ENCODE assay signal across 21 cellular contexts in the genomic region with DNA sequence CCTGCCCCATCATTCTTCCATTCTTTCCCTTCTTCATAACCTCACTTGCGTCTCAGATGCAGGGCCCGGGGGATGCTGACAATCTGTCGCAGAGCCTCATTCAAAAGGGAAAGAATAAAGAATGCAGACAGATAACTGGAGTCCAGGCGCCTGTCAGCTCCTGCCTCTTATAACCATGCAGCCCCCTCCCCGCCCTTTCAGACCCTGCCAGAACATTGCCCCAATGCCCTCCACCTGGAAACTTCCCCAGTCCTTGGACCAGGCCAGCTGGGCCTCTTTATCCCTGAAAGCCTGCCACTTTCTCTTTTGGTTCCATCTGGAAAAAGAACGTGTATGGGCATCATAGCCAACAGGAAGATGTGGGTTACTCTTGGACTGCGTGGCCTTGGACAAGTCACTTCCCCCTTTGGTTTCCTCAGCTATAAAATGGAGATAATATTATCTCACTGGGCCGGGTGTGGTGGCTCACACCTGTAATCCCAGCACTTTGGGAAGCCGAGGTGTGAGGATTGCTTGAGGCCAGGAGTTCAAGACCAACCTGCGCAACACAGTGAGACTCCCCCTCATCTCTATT. TPM values are rescaled to one million over a fixed set of nuclear protein-coding genes. Genes with fewer than 3 reads are reported as not detected.
DNase-seq lines count a peak whose midpoint lies in the region; ATAC-seq and TF ChIP-seq lines count a peak whose summit lies in the region.
"Had no signal": no experiment of that assay in that cellular context is flagged by ENCODE, and none has a peak within 500 bp of the region (broad histone marks: within the 10 kb centered on the region; RNA-seq: fewer than 3 reads in every experiment).

No MANE protein-coding gene starts in this region.

- no peak overlapping the region for H3K4me3 ChIP-seq in naive thymus-derived CD4-positive, alpha-beta T cell (ENCODE audit: low read length)
- no peak overlapping the region for H3K4me3 ChIP-seq in vagina
- H3K4me3 ChIP-seq: cardiac muscle cell, heart left ventricle, tibial artery had no signal

- no peaks in the 10 kb centered on the region for H3K36me3 Mint-ChIP-seq in brain
- H3K36me3 Mint-ChIP-seq in naive thymus-derived CD4-positive, alpha-beta T cell: peaks cover 0 to 3% (median 0%) of the 10 kb centered on the region in 5 donors

- H3K27ac ChIP-seq in naive thymus-derived CD4-positive, alpha-beta T cell (ENCODE audit: low read depth, low read length): no peak overlapping the region
- peak overlapping the region; percentile 7 for H3K27ac ChIP-seq in vagina
- H3K27ac ChIP-seq: cardiac muscle cell, heart left ventricle, tibial artery had no signal

- no peak for TF ChIP-seq CTCF in brain (conservative IDR thresholded peaks at IDR 0.05)
- no peak for TF ChIP-seq CTCF in vagina (IDR thresholded peaks at IDR 0.05)

- H3K9me3 ChIP-seq in naive thymus-derived CD4-positive, alpha-beta T cell (ENCODE audit: control insufficient read depth in 2 of 3, low read length in 3 of 3): no peaks in the 10 kb centered on the region
- H3K9me3 ChIP-seq in vagina: no peaks in the 10 kb centered on the region
- H3K9me3 ChIP-seq: heart left ventricle, tibial artery had no signal

- no peaks in the 10 kb centered on the region for H3K27me3 ChIP-seq in naive thymus-derived CD4-positive, alpha-beta T cell (ENCODE audit: control insufficient read depth in 2 of 2, insufficient read depth in 2 of 2, low read length in 2 of 2)
- H3K27me3 ChIP-seq in vagina: no peaks in the 10 kb centered on the region
- H3K27me3 ChIP-seq: cardiac muscle cell, heart left ventricle, tibial artery had no signal

- H3K4me1 Mint-ChIP-seq in brain: peaks cover 69% of the 10 kb centered on the region
- peaks cover 18 to 36% (median 28%) of the 10 kb centered on the region in 7 donors for H3K4me1 Mint-ChIP-seq in naive thymus-derived CD4-positive, alpha-beta T cell

- H3K36me3 ChIP-seq in naive thymus-derived CD4-positive, alpha-beta T cell (ENCODE audit: control insufficient read depth in 2 of 3, insufficient read depth in 3 of 3, low read length in 3 of 3): peaks cover 0 to 4% (median 0%) of the 10 kb centered on the region in 3 experiments
- no peaks in the 10 kb centered on the region for H3K36me3 ChIP-seq in vagina
- H3K36me3 ChIP-seq: cardiac muscle cell, heart left ventricle, tibial artery had no signal

- peak; percentile 13 for DNase-seq in activated CD4-positive, CD25-positive, alpha-beta regulatory T cell treated with anti-CD3 and anti-CD28 coated beads, Interleukin-2, amount 50 U/mL, for 72 hours
- no peak for DNase-seq in activated CD4-positive, CD25-positive, alpha-beta regulatory T cell (lab: John Stamatoyannopoulos, UW)
- DNase-seq in naive thymus-derived CD4-positive, alpha-beta T cell: no peak
- DNase-seq in vagina (ENCODE audit: extremely low spot score in 2 of 2): no peak
- DNase-seq in D341Med (ENCODE audit: low spot score): no peak
- no peak for DNase-seq in activated CD4-positive, alpha-beta T cell treated with anti-CD3 and anti-CD28 coated beads for 1 hour
- DNase-seq: activated naive CD4-positive, alpha-beta T cell treated with anti-CD3 and anti-CD28 coated beads, Interleukin-2, amount 50 U/mL, for 16 hours; activated T-cell treated with anti-CD3 and anti-CD28 coated beads, Interleukin-2, amount 50 U/mL, for 72 hours; DMS 273 treated with DMSO at 0.1 percent for 48 hours; H7; heart left ventricle; NCI-H146; NCI-H2171; NCI-H524; NK-92 treated with Interleukin-12 subunit alpha and Interleukin-12 subunit beta, amount 100 ng/mL, for 24 hours; stimulated activated CD4-positive, alpha-beta T cell treated with anti-CD3 and anti-CD28 coated beads, Interleukin-4, amount 100 ng/mL, for 1 hour; stimulated activated naive CD4-positive, alpha-beta T cell treated with Interleukin-2 at 50 U/mL for 16 hours; tibial artery had no signal

- CTCF ChIA-PET in naive thymus-derived CD4-positive, alpha-beta T cell (lab: Charles Lee): interaction anchor here (1.0 kb wide), 1 partner anchor 10 kb away, joined by 9 read pairs; no protein-coding TSS in a partner anchor

- peak overlapping the region in 3 of 5 experiments; percentile 18 to 75 (median 49) for H3K4me3 Mint-ChIP-seq in brain
- peak overlapping the region in 8 of 10 donors; percentile 17 to 74 (median 37) for H3K4me3 Mint-ChIP-seq in naive thymus-derived CD4-positive, alpha-beta T cell

- TF ChIP-seq POLR2A in vagina (IDR thresholded peaks at IDR 0.05): no peak

- peak overlapping the region in 3 of 5 experiments; percentile 29 to 74 (median 69) for H3K27ac Mint-ChIP-seq in brain
- H3K27ac Mint-ChIP-seq in naive thymus-derived CD4-positive, alpha-beta T cell: peak overlapping the region in 4 of 9 donors; percentile 21 to 83 (median 60)
- H3K27ac Mint-ChIP-seq: activated T-cell treated with anti-CD3 and anti-CD28 coated beads, Interleukin-2, amount 50 U/mL, for 72 hours had no signal

- peaks cover 3% of the 10 kb centered on the region for H3K27me3 Mint-ChIP-seq in brain
- H3K27me3 Mint-ChIP-seq in naive thymus-derived CD4-positive, alpha-beta T cell: no peaks in the 10 kb centered on the region

- intact Hi-C loops in naive thymus-derived CD4-positive, alpha-beta T cell (cut with micrococcal nuclease): no loop called here
- intact Hi-C loops in vagina (cut with DNase I): loop anchor here (10.0 kb wide), 2 partner anchors 92 to 162 kb away; partner anchors contain the start of gene NFAM1

- H3K9me3 Mint-ChIP-seq in brain: no peaks in the 10 kb centered on the region
- no peaks in the 10 kb centered on the region for H3K9me3 Mint-ChIP-seq in naive thymus-derived CD4-positive, alpha-beta T cell
- H3K9me3 Mint-ChIP-seq: activated T-cell treated with anti-CD3 and anti-CD28 coated beads, Interleukin-2, amount 50 U/mL, for 72 hours had no signal

- ATAC-seq in naive thymus-derived CD4-positive, alpha-beta T cell: no peak
- ATAC-seq in GM19328 (IDR thresholded peaks at IDR 0.05; ENCODE audit: unreplicated experiment): no peak
- ATAC-seq: activated T-cell treated with anti-CD3 and anti-CD28 coated beads, Interleukin-2, amount 50 U/mL, for 72 hours; heart left ventricle had no signal

- POLR2A ChIA-PET in naive thymus-derived CD4-positive, alpha-beta T cell (lab: Charles Lee): no interaction called here

- peaks cover 14 to 15% of the 10 kb centered on the region in 2 donors for H3K4me1 ChIP-seq in naive thymus-derived CD4-positive, alpha-beta T cell (ENCODE audit: control insufficient read depth in 2 of 2, insufficient read depth in 2 of 2, low read length in 2 of 2)
- H3K4me1 ChIP-seq in vagina: peaks cover 29% of the 10 kb centered on the region

RNA-seq across cellular contexts. Expression of gene TCF20, which starts 2.1 kb away (rescaled TPM):
- 19.3 TPM for polyA plus RNA-seq in brain (ENCODE audit: insufficient read depth, low read depth, low replicate concordance)
- 10 to 100 TPM; 63.6 to 97.2 (median 78.1) TPM for total RNA-seq in naive thymus-derived CD4-positive, alpha-beta T cell
- polyA plus RNA-seq in naive thymus-derived CD4-positive, alpha-beta T cell: 1 to 10 TPM; 3.3 to 3.8 TPM
- total RNA-seq in vagina: 30.4 TPM
